3 cellular contexts compared by ENCODE assay signal in the genomic region with DNA sequence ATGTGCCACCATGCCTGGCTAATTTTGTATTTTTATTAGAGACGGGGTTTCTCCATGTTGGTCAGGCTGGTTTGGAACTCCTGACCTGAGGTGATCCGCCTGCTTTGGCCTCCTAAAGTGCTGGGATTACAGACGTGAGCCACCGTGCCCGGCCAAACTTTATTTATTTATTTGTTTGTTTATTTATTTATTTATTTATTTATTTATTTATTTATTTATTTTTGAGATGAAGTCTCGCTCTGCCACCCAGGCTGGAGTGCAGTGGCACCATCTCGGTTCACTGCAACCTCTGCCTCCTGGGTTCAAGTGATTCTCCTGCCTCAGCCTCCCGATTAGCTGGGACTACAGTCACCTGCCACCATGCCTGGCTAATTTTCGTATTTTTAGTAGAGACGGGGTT. TPM values are rescaled to one million over a fixed set of nuclear protein-coding genes. Genes with fewer than 3 reads are reported as not detected.
"Had no signal": no experiment of that assay in that cellular context is flagged by ENCODE, and none has a peak within 500 bp of the region (broad histone marks: within the 10 kb centered on the region; RNA-seq: fewer than 3 reads in every experiment).

No MANE protein-coding gene starts in this region.

RNA-seq across cellular contexts. Expression of a gene that starts 7.0 kb away (rescaled TPM):
- total RNA-seq: hepatocyte had no signal
- polyA plus RNA-seq: hepatocyte; immature natural killer cell; naive thymus-derived CD4-positive, alpha-beta T cell had no signal
